In genomic region chr11:73876424-73877300, GRCh38 we compare ENCODE assay signal across 8 cellular contexts. TPM values are rescaled to one million over a fixed set of nuclear protein-coding genes. Genes with fewer than 3 reads are reported as not detected.
DNase-seq lines count a peak whose midpoint lies in the region; ATAC-seq lines count a peak whose summit lies in the region.

COA4 (minus strand) TSS chr11:73876846; CDS start chr11:73873378, 3,468 bp downstream.
PAAF1 (plus strand) TSS chr11:73876999; CDS start chr11:73877022, 23 bp downstream.

- peak within 1 kb of the TSS; percentile 93 to 97 for H3K27ac Mint-ChIP-seq in effector memory CD8-positive, alpha-beta T cell
- H3K27ac Mint-ChIP-seq in memory B cell: peak within 1 kb of the TSS; percentile 95

- H3K4me3 Mint-ChIP-seq in effector memory CD8-positive, alpha-beta T cell: peak within 1 kb of the TSS; percentile 90 to 95
- H3K4me3 Mint-ChIP-seq in memory B cell: peak within 1 kb of the TSS; percentile 99

- peaks cover 26 to 28% of the 10 kb centered on the region in 2 donors for H3K4me1 Mint-ChIP-seq in effector memory CD8-positive, alpha-beta T cell (ENCODE audit: low read depth in 2 of 2)
- H3K4me1 Mint-ChIP-seq in memory B cell: peaks cover 24% of the 10 kb centered on the region

- H3K27me3 Mint-ChIP-seq in effector memory CD8-positive, alpha-beta T cell: no peaks in the 10 kb centered on the region
- no peaks in the 10 kb centered on the region for H3K27me3 Mint-ChIP-seq in memory B cell

- peaks cover 36% of the 10 kb centered on the region for H3K36me3 Mint-ChIP-seq in effector memory CD8-positive, alpha-beta T cell (ENCODE audit: insufficient read depth)
- H3K36me3 Mint-ChIP-seq in memory B cell: peaks cover 8% of the 10 kb centered on the region

- no peaks in the 10 kb centered on the region for H3K9me3 Mint-ChIP-seq in effector memory CD8-positive, alpha-beta T cell
- H3K9me3 Mint-ChIP-seq in memory B cell: no peaks in the 10 kb centered on the region

- DNase-seq in COLO668 (lab: John Stamatoyannopoulos, UW; ENCODE audit: unreplicated experiment) (peak; percentile 93), HT1080 (ENCODE audit: low read depth) (peak; percentile 98), NOMO-1 treated with DMSO at 0.1 percent for 48 hours (lab: John Stamatoyannopoulos, UW; ENCODE audit: unreplicated experiment) (peak; percentile 95), memory B cell (ENCODE audit: low spot score in 2 of 2) (peak; percentile 79 to 88)
- peak; percentile 86 to 92 for DNase-seq in activated CD8-positive, alpha-beta memory T cell treated with anti-CD3 and anti-CD28 coated beads for 4 hours (ENCODE audit: low read depth in 2 of 2)
- DNase-seq in effector memory CD8-positive, alpha-beta T cell: peak; percentile 89 to 90 (median 89)
- DNase-seq in stimulated activated CD8-positive, alpha-beta memory T cell treated with anti-CD3 and anti-CD28 coated beads, Interleukin-12 subunit alpha, Interleukin-12 subunit beta, amount 100 ng/mL, for 24 hours (ENCODE audit: extremely low read depth): peak; percentile 87

- ATAC-seq in GM21360 (IDR thresholded peaks at IDR 0.05; ENCODE audit: unreplicated experiment): peak; percentile 94
- ATAC-seq in effector memory CD8-positive, alpha-beta T cell (replicated peaks): peak; percentile 96
- ATAC-seq in memory B cell (ENCODE audit: low read depth): peak; percentile 98

RNA-seq across cellular contexts. Expression of gene COA4, which starts in this region (rescaled TPM):
- 170 and 188 TPM in 2 replicates for total RNA-seq in HT1080 (2014; rRNA removed; shearing (Covaris generic))
- polyA plus RNA-seq in HT1080 (2015; cell fraction: cytosol; rRNA removed): 166 TPM in 2 replicates
- polyA plus RNA-seq in HT1080 (2015; cell fraction: nucleus; rRNA removed): 88.1 and 107 TPM in 2 replicates

RNA-seq across cellular contexts. Expression of gene PAAF1, which starts in this region (rescaled TPM):
- 8.2 and 14.9 TPM in 2 replicates for total RNA-seq in HT1080 (2014; rRNA removed; shearing (Covaris generic))
- 19.1 and 25.7 TPM in 2 replicates for polyA plus RNA-seq in HT1080 (2015; cell fraction: cytosol; rRNA removed)
- polyA plus RNA-seq in HT1080 (2015; cell fraction: nucleus; rRNA removed): 29.7 and 32.1 TPM in 2 replicates

Comparison
In these comparisons a context has a peak if more than half of its experiments do, and no peak if none do; other contexts are left out.
1. Peak in every context shown above with its lines: DNase-seq and ATAC-seq.